15 cellular contexts compared by ENCODE assay signal in the genomic region with DNA sequence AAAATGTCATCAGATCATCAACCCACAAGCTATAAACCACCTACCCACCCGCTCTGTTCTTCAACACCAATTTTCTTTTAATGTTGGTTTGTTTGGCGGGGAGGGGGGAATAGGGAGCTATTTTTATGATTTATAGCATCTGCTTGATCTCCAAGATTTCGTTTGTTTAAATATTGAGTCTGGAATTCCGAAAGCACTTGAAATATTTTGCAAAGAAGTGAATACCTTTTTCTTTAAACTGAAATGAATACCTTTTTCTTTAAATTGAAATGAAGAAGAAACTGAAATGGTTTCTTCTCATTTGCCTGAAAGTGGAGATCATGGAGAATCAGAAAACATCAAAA.
"Had no signal": no experiment of that assay in that cellular context is flagged by ENCODE, and none has a peak within 500 bp of the region (broad histone marks: within the 10 kb centered on the region; RNA-seq: fewer than 3 reads in every experiment).

No MANE protein-coding gene starts in this region.

- H3K4me3 ChIP-seq: gastroesophageal sphincter, heart right ventricle, suprapubic skin had no signal

- H3K9ac ChIP-seq: parathyroid adenoma had no signal

- H3K36me3 ChIP-seq: gastroesophageal sphincter, heart right ventricle, suprapubic skin had no signal

- ATAC-seq: gastroesophageal sphincter, heart right ventricle, left lobe of liver, WTC11 had no signal

- H3K27me3 ChIP-seq: gastroesophageal sphincter, heart right ventricle, suprapubic skin had no signal

- DNase-seq: activated CD4-positive, alpha-beta T cell treated with anti-CD3 and anti-CD28 coated beads for 48 hours; activated T-cell treated with anti-CD3 and anti-CD28 coated beads, Interleukin-2, amount 50 U/mL, for 48 hours; endodermal cell; heart right ventricle; islet precursor cell; retina; stimulated activated CD4-positive, alpha-beta T cell treated with anti-CD3 and anti-CD28 coated beads, Interleukin-4, amount 100 ng/mL, for 1 hour; stimulated activated naive CD4-positive, alpha-beta T cell treated with Interleukin-2 at 50 U/mL for 16 hours; T-helper 2 cell had no signal

- H3K9me3 ChIP-seq: gastroesophageal sphincter, heart right ventricle, suprapubic skin had no signal

- H3K27ac Mint-ChIP-seq: endodermal cell, type B pancreatic cell had no signal

- H3K36me3 Mint-ChIP-seq: type B pancreatic cell, WTC11 had no signal

- H3K9me3 Mint-ChIP-seq: endodermal cell, type B pancreatic cell, WTC11 had no signal

- H3K79me2 ChIP-seq: parathyroid adenoma had no signal

- H2AFZ ChIP-seq: parathyroid adenoma had no signal

- H3K4me1 ChIP-seq: gastroesophageal sphincter, parathyroid adenoma, suprapubic skin had no signal

- H3K4me3 Mint-ChIP-seq: endodermal cell, type B pancreatic cell, WTC11 had no signal

- H3K27ac ChIP-seq: gastroesophageal sphincter, heart right ventricle, parathyroid adenoma, suprapubic skin had no signal

- H3K27me3 Mint-ChIP-seq: type B pancreatic cell had no signal
